In genomic region chr5:83919071-83920041, GRCh38 we compare ENCODE assay signal across 1 cellular context.
TF ChIP-seq lines count a peak whose summit lies in the region.

No MANE protein-coding gene starts in this region.

TF ChIP-seq in WTC11, 78 proteins besides CTCF, POLR2A, EP300 and RAD21 (continued from another document):
- TF ChIP-seq, protein P1, sequence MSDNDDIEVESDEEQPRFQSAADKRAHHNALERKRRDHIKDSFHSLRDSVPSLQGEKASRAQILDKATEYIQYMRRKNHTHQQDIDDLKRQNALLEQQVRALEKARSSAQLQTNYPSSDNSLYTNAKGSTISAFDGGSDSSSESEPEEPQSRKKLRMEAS (CRISPR knock-in tag; IDR thresholded peaks at IDR 0.05) = no peak
- no peak for TF ChIP-seq NFE2L1 (CRISPR knock-in tag; IDR thresholded peaks at IDR 0.05)
TF ChIP-seq in WTC11: peak in this region for 0.
